Comparison of ENCODE assay signal across 13 cellular contexts in genomic region chr22:25452116-25452700, GRCh38.
DNase-seq lines count a peak whose midpoint lies in the region; ATAC-seq and TF ChIP-seq lines count a peak whose summit lies in the region.
"Had no signal": no experiment of that assay in that cellular context is flagged by ENCODE, and none has a peak within 500 bp of the region (broad histone marks: within the 10 kb centered on the region; RNA-seq: fewer than 3 reads in every experiment).

No MANE protein-coding gene starts in this region.

- peaks cover 2% of the 10 kb centered on the region for H3K4me1 ChIP-seq in fibroblast of lung (ENCODE audit: control insufficient read depth, extremely low read depth, insufficient read depth, low read length)
- H3K4me1 ChIP-seq: prostate gland had no signal

- H3K36me3 Mint-ChIP-seq in activated T-cell treated with anti-CD3 and anti-CD28 coated beads, Interleukin-2, amount 50 U/mL, for 24 hours (ENCODE audit: low read depth): peaks cover 72% of the 10 kb centered on the region
- peaks cover 86% of the 10 kb centered on the region for H3K36me3 Mint-ChIP-seq in activated T-helper 17 cell treated with anti-CD3 and anti-CD28 coated beads, Interleukin-2, amount 50 U/mL, for 72 hours (ENCODE audit: low read depth)
- H3K36me3 Mint-ChIP-seq in stimulated activated effector memory CD8-positive, alpha-beta T cell treated with anti-CD3 and anti-CD28 coated beads, Interleukin-12 subunit alpha, Interleukin-12 subunit beta, amount 100 ng/mL, for 72 hours: peaks cover 91% of the 10 kb centered on the region

- peak overlapping the region; percentile 54 for H3K27ac Mint-ChIP-seq in activated T-cell treated with anti-CD3 and anti-CD28 coated beads, Interleukin-2, amount 50 U/mL, for 24 hours
- peak overlapping the region; percentile 78 for H3K27ac Mint-ChIP-seq in activated T-helper 17 cell treated with anti-CD3 and anti-CD28 coated beads, Interleukin-2, amount 50 U/mL, for 72 hours
- peak overlapping the region; percentile 46 for H3K27ac Mint-ChIP-seq in stimulated activated effector memory CD8-positive, alpha-beta T cell treated with anti-CD3 and anti-CD28 coated beads, Interleukin-12 subunit alpha, Interleukin-12 subunit beta, amount 100 ng/mL, for 72 hours

- H3K27me3 Mint-ChIP-seq in activated T-cell treated with anti-CD3 and anti-CD28 coated beads, Interleukin-2, amount 50 U/mL, for 24 hours: no peaks in the 10 kb centered on the region
- no peaks in the 10 kb centered on the region for H3K27me3 Mint-ChIP-seq in activated T-helper 17 cell treated with anti-CD3 and anti-CD28 coated beads, Interleukin-2, amount 50 U/mL, for 72 hours

- H3K79me2 ChIP-seq in fibroblast of lung (ENCODE audit: control insufficient read depth, insufficient read depth, low read length): peaks cover 71% of the 10 kb centered on the region

- no peak overlapping the region for H3K9ac ChIP-seq in fibroblast of lung (ENCODE audit: insufficient read depth, low read length)

- H4K20me1 ChIP-seq in fibroblast of lung (ENCODE audit: control insufficient read depth, extremely low read depth, insufficient read depth, low read length): no peaks in the 10 kb centered on the region

- peaks cover 58% of the 10 kb centered on the region for H3K4me1 Mint-ChIP-seq in activated T-cell treated with anti-CD3 and anti-CD28 coated beads, Interleukin-2, amount 50 U/mL, for 24 hours (ENCODE audit: low read depth)
- peaks cover 41% of the 10 kb centered on the region for H3K4me1 Mint-ChIP-seq in activated T-helper 17 cell treated with anti-CD3 and anti-CD28 coated beads, Interleukin-2, amount 50 U/mL, for 72 hours
- peaks cover 49% of the 10 kb centered on the region for H3K4me1 Mint-ChIP-seq in stimulated activated effector memory CD8-positive, alpha-beta T cell treated with anti-CD3 and anti-CD28 coated beads, Interleukin-12 subunit alpha, Interleukin-12 subunit beta, amount 100 ng/mL, for 72 hours

- H3K4me3 ChIP-seq in fibroblast of lung (replicated peaks in 1 of 4; ENCODE audit: control extremely low read depth in 1 of 4, insufficient read depth in 1 of 4, low read depth in 3 of 4, low read length in 4 of 4): peak overlapping the region in 3 of 4 experiments; percentile 25 to 38 (median 30)
- H3K4me3 ChIP-seq: prostate gland had no signal

- no peaks in the 10 kb centered on the region for H3K9me3 Mint-ChIP-seq in activated T-cell treated with anti-CD3 and anti-CD28 coated beads, Interleukin-2, amount 50 U/mL, for 24 hours
- no peaks in the 10 kb centered on the region for H3K9me3 Mint-ChIP-seq in activated T-helper 17 cell treated with anti-CD3 and anti-CD28 coated beads, Interleukin-2, amount 50 U/mL, for 72 hours
- no peaks in the 10 kb centered on the region for H3K9me3 Mint-ChIP-seq in stimulated activated effector memory CD8-positive, alpha-beta T cell treated with anti-CD3 and anti-CD28 coated beads, Interleukin-12 subunit alpha, Interleukin-12 subunit beta, amount 100 ng/mL, for 72 hours

- peak overlapping the region; percentile 10 for H3K4me3 Mint-ChIP-seq in activated T-cell treated with anti-CD3 and anti-CD28 coated beads, Interleukin-2, amount 50 U/mL, for 24 hours
- H3K4me3 Mint-ChIP-seq in activated T-helper 17 cell treated with anti-CD3 and anti-CD28 coated beads, Interleukin-2, amount 50 U/mL, for 72 hours: peak overlapping the region; percentile 93
- H3K4me3 Mint-ChIP-seq in stimulated activated effector memory CD8-positive, alpha-beta T cell treated with anti-CD3 and anti-CD28 coated beads, Interleukin-12 subunit alpha, Interleukin-12 subunit beta, amount 100 ng/mL, for 72 hours: peak overlapping the region; percentile 76

- no peaks in the 10 kb centered on the region for H3K9me3 ChIP-seq in fibroblast of lung (ENCODE audit: control insufficient read depth, insufficient read depth, low read depth, low read length)
- H3K9me3 ChIP-seq: prostate gland had no signal

- no peak for ATAC-seq in activated T-helper 17 cell treated with anti-CD3 and anti-CD28 coated beads, Interleukin-2, amount 50 U/mL, for 72 hours (replicated peaks)
- ATAC-seq in stimulated activated effector memory CD8-positive, alpha-beta T cell treated with anti-CD3 and anti-CD28 coated beads, Interleukin-12 subunit alpha, Interleukin-12 subunit beta, amount 100 ng/mL, for 72 hours: no peak
- ATAC-seq in GM18517 (IDR thresholded peaks at IDR 0.05; ENCODE audit: unreplicated experiment): no peak

- no peak for TF ChIP-seq CTCF in fibroblast of lung (conservative IDR thresholded peaks at IDR 0.05 in 1 of 2, IDR thresholded peaks at IDR 0.05 in 1 of 2; ENCODE audit: low read depth in 1 of 2, low read length in 2 of 2)

- H3K36me3 ChIP-seq in fibroblast of lung (ENCODE audit: control insufficient read depth, insufficient read depth, low read length): no peaks in the 10 kb centered on the region
- H3K36me3 ChIP-seq: prostate gland had no signal

- peak overlapping the region; percentile 40 for H3K27ac ChIP-seq in fibroblast of lung (ENCODE audit: insufficient read depth, low read length)
- H3K27ac ChIP-seq: prostate gland had no signal

- H3K27me3 ChIP-seq in fibroblast of lung (ENCODE audit: control insufficient read depth, insufficient read depth, low read length): no peaks in the 10 kb centered on the region

- H3K4me2 ChIP-seq in fibroblast of lung (ENCODE audit: extremely low read depth, insufficient read depth, low read length): peak overlapping the region; percentile 60

- H2AFZ ChIP-seq in fibroblast of lung (ENCODE audit: low read length): no peak overlapping the region

- DNase-seq in activated T-cell treated with anti-CD3 and anti-CD28 coated beads, Interleukin-2, amount 50 U/mL, for 24 hours: no peak
- no peak for DNase-seq in activated T-cell treated with anti-CD3 and anti-CD28 coated beads, Interleukin-2, amount 50 U/mL, for 1 hour
- DNase-seq in fibroblast of lung (ENCODE audit: low read depth in 2 of 2): peak in 1 of 2 donors; percentile 26
- DNase-seq in stimulated activated effector memory CD8-positive, alpha-beta T cell treated with anti-CD3 and anti-CD28 coated beads, Interleukin-12 subunit alpha, Interleukin-12 subunit beta, amount 100 ng/mL, for 72 hours (ENCODE audit: low spot score in 2 of 2): no peak
- DNase-seq in NCI-H1436 (lab: John Stamatoyannopoulos, UW): no peak
- no peak for DNase-seq in NCI-H2227 (lab: John Stamatoyannopoulos, UW; ENCODE audit: unreplicated experiment)
- DNase-seq: amygdala, NCI-H1694, NCI-H526 treated with DMSO at 0.1 percent for 48 hours, T1000 had no signal

Comparison
In these comparisons a context has a peak if more than half of its experiments do, and no peak if none do; other contexts are left out.
1. H3K4me3 Mint-ChIP-seq: peak in every context shown above with its lines; median percentile 93 in activated T-helper 17 cell treated with anti-CD3 and anti-CD28 coated beads, Interleukin-2, amount 50 U/mL, for 72 hours; 76 in stimulated activated effector memory CD8-positive, alpha-beta T cell treated with anti-CD3 and anti-CD28 coated beads, Interleukin-12 subunit alpha, Interleukin-12 subunit beta, amount 100 ng/mL, for 72 hours; 10 in activated T-cell treated with anti-CD3 and anti-CD28 coated beads, Interleukin-2, amount 50 U/mL, for 24 hours.